In the genomic region with DNA sequence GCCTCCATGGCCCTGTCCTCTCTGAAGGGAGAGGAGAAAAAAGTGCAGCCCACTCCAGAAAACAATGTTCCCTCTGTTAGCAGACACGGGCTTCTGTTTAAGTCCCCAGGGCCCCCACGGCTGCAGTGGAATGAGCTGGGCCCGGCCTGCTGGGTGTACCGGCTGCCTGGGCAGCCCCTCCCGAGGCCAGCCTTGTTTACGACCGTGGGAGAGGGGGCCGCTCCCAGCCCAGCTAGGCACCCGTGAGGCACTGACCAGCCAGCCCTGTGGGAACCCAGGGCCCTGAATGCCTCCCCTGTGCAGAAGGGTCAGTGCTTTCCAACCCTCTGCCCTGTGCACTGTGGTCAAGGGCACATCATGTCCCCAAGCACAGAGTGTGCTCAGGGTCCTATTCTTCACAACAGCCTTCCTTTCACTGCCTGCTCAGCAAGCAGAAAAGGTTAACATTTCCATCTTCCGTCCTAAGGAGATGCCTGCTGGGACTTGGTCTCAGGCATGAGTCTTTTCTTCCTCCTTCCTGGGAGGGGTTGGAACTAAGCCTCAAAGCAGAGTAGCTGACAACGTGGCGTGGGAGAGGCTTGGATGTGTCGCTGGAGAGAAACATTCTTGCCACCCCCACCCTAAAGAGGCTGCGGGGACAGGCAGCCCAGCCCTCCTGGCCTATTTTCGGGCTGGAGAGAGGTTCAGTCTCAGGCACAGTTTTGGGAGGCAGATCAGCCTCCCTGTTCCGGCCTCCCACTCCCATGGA, we compare ENCODE assay signal across 10 cellular contexts.
DNase-seq lines count a peak whose midpoint lies in the region; ATAC-seq, FAIRE-seq and TF ChIP-seq lines count a peak whose summit lies in the region.
"Had no signal": no experiment of that assay in that cellular context is flagged by ENCODE, and none has a peak within 500 bp of the region (broad histone marks: within the 10 kb centered on the region; RNA-seq: fewer than 3 reads in every experiment).

No MANE protein-coding gene starts in this region.

- WGBS in K562 (ENCODE audit: insufficient coverage, low coverage, missing lambda C conversion rate) = 35% methylated on average over 11 of the region's 16 CpGs
- 28 to 45% (median 39%) methylated on average over 16 of the region's 16 CpGs for WGBS in psoas muscle, 3 donors

- H2AFZ ChIP-seq in K562 (ENCODE audit: low read depth, low read length) = 0 out of 2 replicates have a peak overlapping the region, but pooled peaks have one; percentile 40

- H3K4me1 ChIP-seq in K562 (replicated peaks in 1 of 2; ENCODE audit: control insufficient read depth in 2 of 2, insufficient read depth in 2 of 2, low read length in 2 of 2) (no peaks in the 10 kb centered on the region; a peak in 1 of 5 replicates), right atrium auricular region (peaks cover 0 to 19% of the 10 kb centered on the region in 2 donors), psoas muscle (peaks cover 7% of the 10 kb centered on the region)

- H4K20me1 ChIP-seq in K562 (replicated peaks; ENCODE audit: control insufficient read depth, insufficient read depth, low read length) = no peaks in the 10 kb centered on the region

- TF ChIP-seq POLR2A in K562 (conservative IDR thresholded peaks at IDR 0.05) = no peak

- POLR2A ChIA-PET in K562 (lab: Yijun Ruan, JAX) = interaction anchor here (0.7 kb wide), 1 partner anchor 14 kb away, joined by 3 read pairs; no protein-coding TSS in a partner anchor

- H3K79me2 ChIP-seq in K562 (ENCODE audit: control insufficient read depth, insufficient read depth, low read length) = no peaks in the 10 kb centered on the region

- in situ Hi-C loops in K562 (cut with MboI) = no loop called here

- no peak for TF ChIP-seq RAD21 in K562 (CRISPR knock-in tag; conservative IDR thresholded peaks at IDR 0.05 in 1 of 2, IDR thresholded peaks at IDR 0.05 in 1 of 2)

- no peak for TF ChIP-seq EP300 in K562 (IDR thresholded peaks at IDR 0.05; ENCODE audit: low read length)

- H3K9me3 ChIP-seq in K562 (replicated peaks; ENCODE audit: control insufficient read depth, insufficient read depth, low read depth, low read length) = no peaks in the 10 kb centered on the region
- H3K9me3 ChIP-seq in right atrium auricular region = no peaks in the 10 kb centered on the region
- no peaks in the 10 kb centered on the region for H3K9me3 ChIP-seq in psoas muscle
- no peaks in the 10 kb centered on the region for H3K9me3 ChIP-seq in WERI-Rb-1 (ENCODE audit: severe bottlenecking)

- H3K4me2 ChIP-seq in K562 (ENCODE audit: insufficient read depth, low read length) = no peak overlapping the region

- DNase-seq in AG09309 (ENCODE audit: low read depth) (peak; percentile 18), K562 (ENCODE audit: extremely low read depth in 1 of 4, low spot score in 3 of 4) (no peak), right atrium auricular region (ENCODE audit: low spot score) (peak; percentile 64), psoas muscle (peak; percentile 25 to 69), A172 (ENCODE audit: low spot score) (no peak), DMS79 treated with DMSO at 0.1 percent for 48 hours (lab: John Stamatoyannopoulos, UW) (no peak), WERI-Rb-1 (no peak)
- no peak for DNase-seq in activated naive CD8-positive, alpha-beta T cell treated with anti-CD3 and anti-CD28 coated beads, Interleukin-2, amount 50 U/mL, for 24 hours
- DNase-seq: natural killer cell, NCI-H524 treated with DMSO at 0.1 percent for 48 hours had no signal

- ATAC-seq in K562 (no peak; the same call in none of the 3 replicates), psoas muscle (peak in 3 of 4 donors; percentile 34 to 45 (median 45))
- ATAC-seq in activated naive CD8-positive, alpha-beta T cell treated with anti-CD3 and anti-CD28 coated beads, Interleukin-2, amount 50 U/mL, for 24 hours = no peak
- ATAC-seq: natural killer cell had no signal

- no peaks in the 10 kb centered on the region for H3K36me3 ChIP-seq in K562 (ENCODE audit: control insufficient read depth, insufficient read depth, low read length)
- no peaks in the 10 kb centered on the region for H3K36me3 ChIP-seq in right atrium auricular region
- H3K36me3 ChIP-seq in psoas muscle (ENCODE audit: insufficient read depth in 1 of 2, low read depth in 1 of 2) = no peaks in the 10 kb centered on the region
- no peaks in the 10 kb centered on the region for H3K36me3 ChIP-seq in WERI-Rb-1

- no peaks in the 10 kb centered on the region for H3K9me3 Mint-ChIP-seq in activated naive CD8-positive, alpha-beta T cell treated with anti-CD3 and anti-CD28 coated beads, Interleukin-2, amount 50 U/mL, for 24 hours
- H3K9me3 Mint-ChIP-seq: natural killer cell had no signal

- intact Hi-C loops in K562 (cut with micrococcal nuclease) = no loop called here
- intact Hi-C loops in psoas muscle (cut with DNase I) = no loop called here

- H3K27me3 Mint-ChIP-seq in activated naive CD8-positive, alpha-beta T cell treated with anti-CD3 and anti-CD28 coated beads, Interleukin-2, amount 50 U/mL, for 24 hours = peaks cover 1% of the 10 kb centered on the region

- peaks cover 27% of the 10 kb centered on the region for H3K4me1 Mint-ChIP-seq in activated naive CD8-positive, alpha-beta T cell treated with anti-CD3 and anti-CD28 coated beads, Interleukin-2, amount 50 U/mL, for 24 hours
- H3K4me1 Mint-ChIP-seq: natural killer cell had no signal

- no peak overlapping the region for H3K9ac ChIP-seq in K562 (ENCODE audit: insufficient read depth in 1 of 2, low read depth in 2 of 2, low read length in 2 of 2)

- no peaks in the 10 kb centered on the region for H3K9me1 ChIP-seq in K562 (ENCODE audit: control insufficient read depth, insufficient read depth, low read length)

- CTCF ChIA-PET in K562 (lab: Yijun Ruan, JAX; ENCODE audit: low intra/inter-chr PET ratio) = no interaction called here

- no peak overlapping the region for H3K4me3 ChIP-seq in AG09309 (ENCODE audit: control insufficient read depth, low read depth, low read length)
- no peak overlapping the region for H3K4me3 ChIP-seq in K562
- no peak overlapping the region for H3K4me3 ChIP-seq in right atrium auricular region
- no peak overlapping the region for H3K4me3 ChIP-seq in psoas muscle
- no peak overlapping the region for H3K4me3 ChIP-seq in WERI-Rb-1 (ENCODE audit: low read depth, low read length)

- H3K27ac Mint-ChIP-seq in activated naive CD8-positive, alpha-beta T cell treated with anti-CD3 and anti-CD28 coated beads, Interleukin-2, amount 50 U/mL, for 24 hours = no peak overlapping the region
- H3K27ac Mint-ChIP-seq: natural killer cell had no signal

- FAIRE-seq in K562 (lab: Jason Lieb, UNC) = no peak

- no peak overlapping the region for H3K4me3 Mint-ChIP-seq in activated naive CD8-positive, alpha-beta T cell treated with anti-CD3 and anti-CD28 coated beads, Interleukin-2, amount 50 U/mL, for 24 hours
- H3K4me3 Mint-ChIP-seq: natural killer cell had no signal

- TF ChIP-seq CTCF in AG09309 (IDR thresholded peaks at IDR 0.05; ENCODE audit: control insufficient read depth, insufficient read depth, low read depth, low read length, missing control alignments) (no peak), K562 (IDR thresholded peaks at IDR 0.05 in 2 of 3, conservative IDR thresholded peaks at IDR 0.05 in 1 of 3; ENCODE audit: insufficient read depth in 2 of 3, low read depth in 1 of 3, low read length in 3 of 3) (no peak), right atrium auricular region (IDR thresholded peaks at IDR 0.05) (no peak), psoas muscle (IDR thresholded peaks at IDR 0.05) (no peak), WERI-Rb-1 (IDR thresholded peaks at IDR 0.05; ENCODE audit: low read depth, low read length) (no peak)

- H3K27me3 ChIP-seq in K562 (ENCODE audit: control insufficient read depth in 2 of 2, insufficient read depth in 2 of 2, low read length in 2 of 2) (peaks cover 0 to 10% of the 10 kb centered on the region in 2 experiments; a peak in 3 of 5 replicates), right atrium auricular region (no peaks in the 10 kb centered on the region), psoas muscle (ENCODE audit: insufficient read depth in 3 of 3, low read length in 2 of 3) (peaks cover 0 to 2% (median 0%) of the 10 kb centered on the region in 3 donors), WERI-Rb-1 (ENCODE audit: insufficient read depth, low read depth, severe bottlenecking) (no peaks in the 10 kb centered on the region)

- no TSS peak for BruUV-seq in K562 (replicated peaks; lab: Mats Ljungman, UMichigan)

- H3K27ac ChIP-seq in K562 (ENCODE audit: extremely low read depth, low read depth, low read length) = no peak overlapping the region
- peak overlapping the region; percentile 68 to 74 for H3K27ac ChIP-seq in right atrium auricular region
- H3K27ac ChIP-seq in psoas muscle = no peak overlapping the region
- no peak overlapping the region for H3K27ac ChIP-seq in WERI-Rb-1

- no peaks in the 10 kb centered on the region for H3K36me3 Mint-ChIP-seq in activated naive CD8-positive, alpha-beta T cell treated with anti-CD3 and anti-CD28 coated beads, Interleukin-2, amount 50 U/mL, for 24 hours (ENCODE audit: low read depth)
- H3K36me3 Mint-ChIP-seq: natural killer cell had no signal

TF ChIP-seq in K562, 482 proteins besides CTCF, POLR2A, EP300 and RAD21 (continues in another document):
- TF ChIP-seq RNF2 (IDR thresholded peaks at IDR 0.05) = no peak
- no peak for TF ChIP-seq U2AF1 (optimal IDR thresholded peaks at IDR 0.05; ENCODE audit: low read depth, low read length)
- TF ChIP-seq ZSCAN32 (CRISPR knock-in tag; IDR thresholded peaks at IDR 0.05) = no peak
- TF ChIP-seq SIX5 (IDR thresholded peaks at IDR 0.05; ENCODE audit: borderline replicate concordance in 1 of 2, insufficient read depth in 1 of 2, low read depth in 1 of 2, low read length in 2 of 2) = no peak

Comparison
In these comparisons a context has a peak if more than half of its experiments do, and no peak if none do; other contexts are left out.
1. DNase-seq: peak in AG09309 (single experiment), right atrium auricular region (single experiment) and psoas muscle (2 of 2); none in K562 (0 of 4), A172 (single experiment), activated naive CD8-positive, alpha-beta T cell treated with anti-CD3 and anti-CD28 coated beads, Interleukin-2, amount 50 U/mL, for 24 hours (single experiment), DMS79 treated with DMSO at 0.1 percent for 48 hours (single experiment) and WERI-Rb-1 (single experiment).
2. ATAC-seq: peak in psoas muscle (3 of 4); none in K562 (single experiment) and activated naive CD8-positive, alpha-beta T cell treated with anti-CD3 and anti-CD28 coated beads, Interleukin-2, amount 50 U/mL, for 24 hours (single experiment).
3. H3K27ac ChIP-seq: peak in right atrium auricular region (2 of 2); none in K562 (single experiment), psoas muscle (single experiment) and WERI-Rb-1 (single experiment).